8 cellular contexts compared by ENCODE assay signal in genomic region chr3:105867690-105868449, GRCh38. TPM values are rescaled to one million over a fixed set of nuclear protein-coding genes. Genes with fewer than 3 reads are reported as not detected.
DNase-seq lines count a peak whose midpoint lies in the region; ATAC-seq and FAIRE-seq lines count a peak whose summit lies in the region.

No MANE protein-coding gene starts in this region.

- no peaks in the 10 kb centered on the region for H3K27me3 Mint-ChIP-seq in activated naive CD8-positive, alpha-beta T cell treated with anti-CD3 and anti-CD28 coated beads, Interleukin-2, amount 50 U/mL, for 24 hours

- H3K4me3 Mint-ChIP-seq in activated naive CD8-positive, alpha-beta T cell treated with anti-CD3 and anti-CD28 coated beads, Interleukin-2, amount 50 U/mL, for 24 hours, result no peak overlapping the region

- no peaks in the 10 kb centered on the region for H3K36me3 ChIP-seq in stomach smooth muscle (ENCODE audit: control insufficient read depth in 2 of 2, insufficient read depth in 2 of 2, low read length in 2 of 2)

- H3K9me3 Mint-ChIP-seq in activated naive CD8-positive, alpha-beta T cell treated with anti-CD3 and anti-CD28 coated beads, Interleukin-2, amount 50 U/mL, for 24 hours, result no peaks in the 10 kb centered on the region

- no peak for ATAC-seq in activated naive CD8-positive, alpha-beta T cell treated with anti-CD3 and anti-CD28 coated beads, Interleukin-2, amount 50 U/mL, for 24 hours
- ATAC-seq in left lobe of liver, result no peak

- H3K4me3 ChIP-seq in stomach smooth muscle (ENCODE audit: low read length in 2 of 2), result peak overlapping the region; percentile 92 to 93

- peak overlapping the region; percentile 98 for H3K27ac Mint-ChIP-seq in activated naive CD8-positive, alpha-beta T cell treated with anti-CD3 and anti-CD28 coated beads, Interleukin-2, amount 50 U/mL, for 24 hours

- peaks cover 3% of the 10 kb centered on the region for H3K4me1 ChIP-seq in stomach smooth muscle (ENCODE audit: control insufficient read depth, insufficient read depth, low read length)

- peak overlapping the region; percentile 81 to 88 for H3K9ac ChIP-seq in stomach smooth muscle (ENCODE audit: low read length in 2 of 2)

- peak overlapping the region; percentile 82 for H3K27ac ChIP-seq in stomach smooth muscle (ENCODE audit: low read length)

- H3K9me3 ChIP-seq in stomach smooth muscle (ENCODE audit: control insufficient read depth in 2 of 2, low read length in 2 of 2), result no peaks in the 10 kb centered on the region

- peaks cover 43% of the 10 kb centered on the region for H3K36me3 Mint-ChIP-seq in activated naive CD8-positive, alpha-beta T cell treated with anti-CD3 and anti-CD28 coated beads, Interleukin-2, amount 50 U/mL, for 24 hours (ENCODE audit: low read depth)

- no peak for FAIRE-seq in RCC 7860 (lab: Jason Lieb, UNC)

- no peaks in the 10 kb centered on the region for H3K27me3 ChIP-seq in stomach smooth muscle (ENCODE audit: control insufficient read depth in 1 of 2, insufficient read depth in 2 of 2, low read length in 2 of 2)

- DNase-seq in CD1c-positive myeloid dendritic cell (ENCODE audit: extremely low spot score) (peak; percentile 6), HT1080 (ENCODE audit: low read depth) (peak; percentile 7), inferior parietal cortex (ENCODE audit: extremely low spot score) (peak; percentile 35), COR-L47 (lab: John Stamatoyannopoulos, UW) (no peak), left lobe of liver (ENCODE audit: low spot score) (no peak), RCC 7860 (ENCODE audit: low spot score) (no peak)
- DNase-seq in activated naive CD8-positive, alpha-beta T cell treated with anti-CD3 and anti-CD28 coated beads, Interleukin-2, amount 50 U/mL, for 24 hours, result no peak

- peaks cover 43% of the 10 kb centered on the region for H3K4me1 Mint-ChIP-seq in activated naive CD8-positive, alpha-beta T cell treated with anti-CD3 and anti-CD28 coated beads, Interleukin-2, amount 50 U/mL, for 24 hours

RNA-seq across cellular contexts. Expression of gene CBLB, which starts 0.9 kb away (rescaled TPM):
- total RNA-seq in HT1080 (2014; rRNA removed; shearing (Covaris generic)), result 2.9 and 5.1 TPM in 2 replicates
- 6.2 and 9.5 TPM in 2 replicates for polyA plus RNA-seq in HT1080 (2015; cell fraction: cytosol; rRNA removed)
- 17.8 and 27.0 TPM in 2 replicates for polyA plus RNA-seq in HT1080 (2015; cell fraction: nucleus; rRNA removed)
- total RNA-seq in left lobe of liver, result 9.5 TPM

Comparison
In these comparisons a context has a peak if more than half of its experiments do, and no peak if none do; other contexts are left out.
1. DNase-seq: peak in CD1c-positive myeloid dendritic cell (single experiment), HT1080 (single experiment) and inferior parietal cortex (single experiment); none in activated naive CD8-positive, alpha-beta T cell treated with anti-CD3 and anti-CD28 coated beads, Interleukin-2, amount 50 U/mL, for 24 hours (single experiment), COR-L47 (single experiment), left lobe of liver (single experiment) and RCC 7860 (single experiment).